Comparison of ENCODE assay signal across 14 cellular contexts in genomic region chr11:10591741-10592140, GRCh38. TPM values are rescaled to one million over a fixed set of nuclear protein-coding genes. Genes with fewer than 3 reads are reported as not detected.
DNase-seq lines count a peak whose midpoint lies in the region; TF ChIP-seq lines count a peak whose summit lies in the region.
"Had no signal": no experiment of that assay in that cellular context is flagged by ENCODE, and none has a peak within 500 bp of the region (broad histone marks: within the 10 kb centered on the region; RNA-seq: fewer than 3 reads in every experiment).

No MANE protein-coding gene starts in this region.

- TF ChIP-seq CTCF in OCI-LY7 (conservative IDR thresholded peaks at IDR 0.05; ENCODE audit: low read length): no peak

- no peak overlapping the region for H3K18ac ChIP-seq in trophoblast cell (ENCODE audit: low read length)

- no peak overlapping the region for H2AFZ ChIP-seq in ACC112 (ENCODE audit: low read length, unreplicated experiment)
- H2AFZ ChIP-seq in trophoblast cell (ENCODE audit: insufficient read depth, low read length, poor library complexity): no peak overlapping the region
- no peak overlapping the region for H2AFZ ChIP-seq in OCI-LY7 (ENCODE audit: low read length)

- H3K4me1 ChIP-seq in ACC112 (ENCODE audit: control insufficient read depth, insufficient read depth, low read length, unreplicated experiment) (peaks cover 23% of the 10 kb centered on the region), adipocyte (ENCODE audit: control insufficient read depth, insufficient read depth, low read length) (peaks cover 33% of the 10 kb centered on the region), trophoblast cell (ENCODE audit: control insufficient read depth in 1 of 2, insufficient read depth in 2 of 2, low read length in 2 of 2) (peaks cover 9 to 29% of the 10 kb centered on the region in 2 experiments), OCI-LY7 (ENCODE audit: insufficient read depth, low read length, poor library complexity, severe bottlenecking) (no peaks in the 10 kb centered on the region)

- no peak overlapping the region for H3K23ac ChIP-seq in trophoblast cell (ENCODE audit: low read length)

- no peak overlapping the region for H4K12ac ChIP-seq in trophoblast cell (ENCODE audit: low read depth, low read length)

- H2BK5ac ChIP-seq in trophoblast cell (ENCODE audit: low read depth, low read length, poor library complexity): no peak overlapping the region

- peaks cover 4% of the 10 kb centered on the region for H3K4me1 Mint-ChIP-seq in activated T-cell treated with anti-CD3 and anti-CD28 coated beads, Interleukin-2, amount 50 U/mL, for 24 hours (ENCODE audit: low read depth)

- CTCF ChIA-PET in OCI-LY7 (lab: Charles Lee; ENCODE audit: unreplicated experiment): no interaction called here

- peaks cover 14% of the 10 kb centered on the region for H3K79me1 ChIP-seq in trophoblast cell (ENCODE audit: low read length)

- no peaks in the 10 kb centered on the region for H4K20me1 ChIP-seq in OCI-LY7 (ENCODE audit: insufficient read depth, low read length)

- POLR2A ChIA-PET in OCI-LY7 (lab: Charles Lee): no interaction called here

- no peak overlapping the region for H3K4me3 Mint-ChIP-seq in activated T-cell treated with anti-CD3 and anti-CD28 coated beads, Interleukin-2, amount 50 U/mL, for 24 hours
- H3K4me3 Mint-ChIP-seq: activated CD8-positive, alpha-beta T cell treated with anti-CD3 and anti-CD28 coated beads for 36 hours; CD4-positive, alpha-beta T cell had no signal

- no peak overlapping the region for H2AK5ac ChIP-seq in trophoblast cell (ENCODE audit: low read length)

- no peak overlapping the region for H2BK120ac ChIP-seq in trophoblast cell (ENCODE audit: insufficient read depth, low read length, poor library complexity)

- WGBS in trophoblast cell (ENCODE audit: extremely low coverage, insufficient coverage, insufficient read length): no CpG with 5 or more reads among the region's 2 CpGs

- peak overlapping the region; percentile 71 for H3K27ac ChIP-seq in ACC112 (ENCODE audit: low read depth, low read length)
- no peak overlapping the region for H3K27ac ChIP-seq in trophoblast cell (ENCODE audit: low read depth, low read length)
- H3K27ac ChIP-seq in OCI-LY7 (ENCODE audit: low read depth, low read length, poor library complexity, severe bottlenecking): no peak overlapping the region
- H3K27ac ChIP-seq: ovary had no signal

- H4K91ac ChIP-seq in trophoblast cell (ENCODE audit: low read depth, low read length): peak overlapping the region; percentile 1

- no peaks in the 10 kb centered on the region for H3K36me3 Mint-ChIP-seq in activated T-cell treated with anti-CD3 and anti-CD28 coated beads, Interleukin-2, amount 50 U/mL, for 24 hours (ENCODE audit: low read depth)

- H3K27me3 ChIP-seq in ACC112 (ENCODE audit: insufficient read depth, low read length) (no peaks in the 10 kb centered on the region), adipocyte (replicated peaks; ENCODE audit: control insufficient read depth, insufficient read depth, low read length) (no peaks in the 10 kb centered on the region), trophoblast cell (ENCODE audit: insufficient read depth, low read length) (no peaks in the 10 kb centered on the region)
- H3K27me3 ChIP-seq: ovary had no signal

- H2BK12ac ChIP-seq in trophoblast cell (ENCODE audit: low read length): no peak overlapping the region

- no peak overlapping the region for H3K4ac ChIP-seq in trophoblast cell (ENCODE audit: low read depth, low read length)

- H3K9me2 ChIP-seq in OCI-LY7 (ENCODE audit: insufficient read depth, low read length): no peaks in the 10 kb centered on the region

- no peaks in the 10 kb centered on the region for H3K79me2 ChIP-seq in ACC112 (ENCODE audit: control insufficient read depth, insufficient read depth, low read length, unreplicated experiment)
- H3K79me2 ChIP-seq in trophoblast cell (ENCODE audit: control insufficient read depth, insufficient read depth, low read length, poor library complexity): no peaks in the 10 kb centered on the region
- no peaks in the 10 kb centered on the region for H3K79me2 ChIP-seq in OCI-LY7 (ENCODE audit: insufficient read depth, low read depth, low read length)

- H3K27me3 Mint-ChIP-seq in activated T-cell treated with anti-CD3 and anti-CD28 coated beads, Interleukin-2, amount 50 U/mL, for 24 hours: peaks cover 3% of the 10 kb centered on the region

- BruUV-seq in OCI-LY7 (replicated peaks; lab: Mats Ljungman, UMichigan): no TSS peak

- no peaks in the 10 kb centered on the region for H3K9me3 ChIP-seq in adipocyte (ENCODE audit: control insufficient read depth, low read length)
- no peaks in the 10 kb centered on the region for H3K9me3 ChIP-seq in trophoblast cell (ENCODE audit: insufficient read depth, low read depth, low read length)
- H3K9me3 ChIP-seq in OCI-LY7 (ENCODE audit: low read length): no peaks in the 10 kb centered on the region
- H3K9me3 ChIP-seq: ovary had no signal

- intact Hi-C loops in OCI-LY7 (cut with micrococcal nuclease; ENCODE audit: unreplicated experiment): no loop called here

- no peak overlapping the region for H3K4me2 ChIP-seq in trophoblast cell (ENCODE audit: low read length)
- H3K4me2 ChIP-seq in OCI-LY7 (ENCODE audit: low read length): no peak overlapping the region

- no peak overlapping the region for H3K27ac Mint-ChIP-seq in activated T-cell treated with anti-CD3 and anti-CD28 coated beads, Interleukin-2, amount 50 U/mL, for 24 hours
- H3K27ac Mint-ChIP-seq: activated CD8-positive, alpha-beta T cell treated with anti-CD3 and anti-CD28 coated beads for 36 hours; CD4-positive, alpha-beta T cell had no signal

- no peak overlapping the region for H4K8ac ChIP-seq in trophoblast cell (ENCODE audit: low read depth, low read length)

- H3K9me3 Mint-ChIP-seq in activated T-cell treated with anti-CD3 and anti-CD28 coated beads, Interleukin-2, amount 50 U/mL, for 24 hours: no peaks in the 10 kb centered on the region
- H3K9me3 Mint-ChIP-seq: activated CD8-positive, alpha-beta T cell treated with anti-CD3 and anti-CD28 coated beads for 36 hours; CD4-positive, alpha-beta T cell had no signal

- DNase-seq in adipocyte (ENCODE audit: low read depth) (no peak), fibroblast of peridontal ligament (ENCODE audit: extremely low read depth) (peak; percentile 38), trophoblast cell (no peak), SW 1271 (lab: John Stamatoyannopoulos, UW) (no peak), OCI-LY7 (ENCODE audit: low spot score) (no peak), activated T-cell treated with anti-CD3 and anti-CD28 coated beads for 4 hours (no peak)
- no peak for DNase-seq in activated T-cell treated with anti-CD3 and anti-CD28 coated beads, Interleukin-2, amount 50 U/mL, for 24 hours
- DNase-seq: activated CD8-positive, alpha-beta T cell treated with anti-CD3 and anti-CD28 coated beads for 36 hours; CD4-positive, alpha-beta T cell; DMS79; glutamatergic neuron; NCI-H69; ovary had no signal

- H3K14ac ChIP-seq in trophoblast cell (ENCODE audit: low read length): no peak overlapping the region

- H3K4me3 ChIP-seq in ACC112 (ENCODE audit: low read depth, low read length) (no peak overlapping the region), adipocyte (ENCODE audit: low read length) (no peak overlapping the region), trophoblast cell (ENCODE audit: low read depth, low read length) (no peak overlapping the region), OCI-LY7 (ENCODE audit: low read depth, low read length, poor library complexity, severe bottlenecking) (no peak overlapping the region)
- H3K4me3 ChIP-seq: ovary had no signal

- peak overlapping the region; percentile 24 for H3K9ac ChIP-seq in adipocyte (ENCODE audit: low read length)
- H3K9ac ChIP-seq in trophoblast cell (ENCODE audit: low read length): no peak overlapping the region

- H3K36me3 ChIP-seq in ACC112 (ENCODE audit: insufficient read depth, low read length) (no peaks in the 10 kb centered on the region), adipocyte (ENCODE audit: control insufficient read depth, insufficient read depth, low read length, severe bottlenecking) (peaks cover 53% of the 10 kb centered on the region), trophoblast cell (ENCODE audit: control insufficient read depth in 1 of 2, insufficient read depth in 2 of 2, low read length in 2 of 2) (no peaks in the 10 kb centered on the region), OCI-LY7 (ENCODE audit: insufficient read depth, low read length) (no peaks in the 10 kb centered on the region)
- H3K36me3 ChIP-seq: ovary had no signal

RNA-seq across cellular contexts. Expression of gene LYVE1, which starts 23.3 kb away (rescaled TPM):
- 0.01 TPM in 2 replicates for polyA plus RNA-seq in trophoblast cell (2013)
- not detected in 2 replicates for total RNA-seq in OCI-LY7 (2014; rRNA removed; shearing (Covaris generic))
- total RNA-seq in OCI-LY7 (2022): not detected in 2 replicates
- total RNA-seq: activated CD8-positive, alpha-beta T cell treated with anti-CD3 and anti-CD28 coated beads for 36 hours; CD4-positive, alpha-beta T cell had no signal

RNA-seq across cellular contexts. Expression of gene RNF141, which starts 50.8 kb away (rescaled TPM):
- polyA plus RNA-seq in trophoblast cell (2013): 14.9 and 15.7 TPM in 2 replicates
- 8.2 and 9.2 TPM in 2 replicates for total RNA-seq in OCI-LY7 (2014; rRNA removed; shearing (Covaris generic))
- 18.5 and 20.1 TPM in 2 replicates for total RNA-seq in OCI-LY7 (2022)
